In genomic region chrY:18034097-18034814, GRCh38 we compare ENCODE assay signal across 17 cellular contexts. TPM values are rescaled to one million over a fixed set of nuclear protein-coding genes. Genes with fewer than 3 reads are reported as not detected.
DNase-seq lines count a peak whose midpoint lies in the region; ATAC-seq, FAIRE-seq and TF ChIP-seq lines count a peak whose summit lies in the region.
"Not testable (repeated sequence)": the region's sequence is repeated elsewhere in the genome, so short reads cannot be mapped to it uniquely, and the experiment has no call there.
"Had no signal": no experiment of that assay in that cellular context is flagged by ENCODE, and none has a peak within 500 bp of the region (broad histone marks: within the 10 kb centered on the region; RNA-seq: fewer than 3 reads in every experiment).

No MANE protein-coding gene starts in this region.

- not testable (repeated sequence) for H3K36me3 ChIP-seq in body of pancreas (replicated peaks in 1 of 2; ENCODE audit: insufficient read depth in 1 of 2, low read depth in 2 of 2); heart right ventricle; thoracic aorta

- H3K4me3 ChIP-seq in A549, body of pancreas, heart right ventricle, thoracic aorta: not testable (repeated sequence)

- POLR2A ChIA-PET in A549 (lab: Yijun Ruan, JAX): not testable (repeated sequence)

- not testable (repeated sequence) for H3K27me3 ChIP-seq in body of pancreas; heart right ventricle; thoracic aorta (replicated peaks; ENCODE audit: insufficient read depth)

- CTCF ChIA-PET in A549 (lab: Yijun Ruan, JAX): not testable (repeated sequence)

- H3K9me3 ChIP-seq in A549, body of pancreas, heart right ventricle, thoracic aorta: not testable (repeated sequence)

- not testable (repeated sequence) for DNase-seq in A549 (ENCODE audit: low read depth in 1 of 2, low spot score in 1 of 2); RCC 7860 (ENCODE audit: low spot score); body of pancreas; Right ventricle myocardium inferior (ENCODE audit: missing footprints); heart right ventricle; left lobe of liver (ENCODE audit: low spot score); thoracic aorta (ENCODE audit: low spot score)

- ATAC-seq in A549: peak; percentile 74 to 86; a peak in 5 of 6 replicates
- ATAC-seq in body of pancreas: peak; percentile 72
- peak; percentile 84 for ATAC-seq in Right ventricle myocardium inferior
- ATAC-seq in heart right ventricle: peak in 5 of 8 donors; percentile 54 to 76 (median 70)
- peak; percentile 81 for ATAC-seq in left lobe of liver
- ATAC-seq in thoracic aorta (ENCODE audit: insufficient number of reproducible peaks, low FRiP score, low read depth): peak; percentile 55

- TF ChIP-seq POLR2A in A549 (IDR thresholded peaks at IDR 0.05; ENCODE audit: low read length); body of pancreas (IDR thresholded peaks at IDR 0.05): not testable (repeated sequence)

- H3K4me1 ChIP-seq in A549; body of pancreas; heart right ventricle; thoracic aorta (ENCODE audit: control insufficient read depth in 1 of 2, low read depth in 2 of 2): not testable (repeated sequence)

- not testable (repeated sequence) for TF ChIP-seq EP300 in A549 (IDR thresholded peaks at IDR 0.05)

- TF ChIP-seq RAD21 in A549 (conservative IDR thresholded peaks at IDR 0.05 in 1 of 2, IDR thresholded peaks at IDR 0.05 in 1 of 2): not testable (repeated sequence)

- not testable (repeated sequence) for H3K4me2 ChIP-seq in A549

- H3K27ac ChIP-seq in A549, body of pancreas, heart right ventricle, thoracic aorta: not testable (repeated sequence)

- no CpG with 5 or more reads among the region's 3 CpGs for WGBS in A549 (ENCODE audit: missing lambda C conversion rate)
- WGBS in body of pancreas, 2 donors: no CpG with 5 or more reads among the region's 3 CpGs
- WGBS in heart right ventricle, 2 donors: no CpG with 5 or more reads among the region's 3 CpGs

- not testable (repeated sequence) for TF ChIP-seq CTCF in A549 (IDR thresholded peaks at IDR 0.05); body of pancreas (IDR thresholded peaks at IDR 0.05); heart right ventricle (IDR thresholded peaks at IDR 0.05); thoracic aorta (IDR thresholded peaks at IDR 0.05)

- intact Hi-C loops in body of pancreas (cut with DNase I); Right ventricle myocardium inferior (cut with DNase I); heart right ventricle (cut with DNase I): not testable (repeated sequence)

- FAIRE-seq in A549 (lab: Jason Lieb, UNC): not testable (repeated sequence)
- FAIRE-seq in RCC 7860 (lab: Jason Lieb, UNC): peak; percentile 95

RNA-seq across cellular contexts. Expression of gene CDY2A, which starts 8.7 kb away (rescaled TPM):
- polyA plus RNA-seq in A549 (2011; rRNA removed) (not detected in 2 replicates), A549 (2017; fragmentation: RNase III; extraction: RNeasy Plus Mini Kit Qiagen cat#74134 plus additional on column Dnase treatment) (not detected in 3 replicates), heart right ventricle (not detected)
- not detected in 2 replicates for polyA plus RNA-seq in A549 (2012; cell fraction: cytosol; rRNA removed)
- 0.04 TPM in 1 of 2 replicates, not detected in the other for polyA plus RNA-seq in A549 (2012; cell fraction: nucleus; rRNA removed)
- polyA minus RNA-seq in A549 (2011; rRNA and poly(A)+ RNA removed): not detected in 2 replicates
- total RNA-seq in body of pancreas (not detected), Right ventricle myocardium inferior (not detected), heart right ventricle (not detected), left lobe of liver (not detected), thoracic aorta (not detected)
- total RNA-seq: A172; A673; CD4-positive, alpha-beta memory T cell; CD4-positive, CD25-positive, alpha-beta regulatory T cell; CD8-positive, alpha-beta memory T cell; Daoy; G401; GM12878 had no signal
- polyA plus RNA-seq: AG04450; CD14-positive monocyte; CD4-positive, alpha-beta memory T cell; CD4-positive, CD25-positive, alpha-beta regulatory T cell; CD8-positive, alpha-beta memory T cell; GM12878 had no signal
